In the genomic region with DNA sequence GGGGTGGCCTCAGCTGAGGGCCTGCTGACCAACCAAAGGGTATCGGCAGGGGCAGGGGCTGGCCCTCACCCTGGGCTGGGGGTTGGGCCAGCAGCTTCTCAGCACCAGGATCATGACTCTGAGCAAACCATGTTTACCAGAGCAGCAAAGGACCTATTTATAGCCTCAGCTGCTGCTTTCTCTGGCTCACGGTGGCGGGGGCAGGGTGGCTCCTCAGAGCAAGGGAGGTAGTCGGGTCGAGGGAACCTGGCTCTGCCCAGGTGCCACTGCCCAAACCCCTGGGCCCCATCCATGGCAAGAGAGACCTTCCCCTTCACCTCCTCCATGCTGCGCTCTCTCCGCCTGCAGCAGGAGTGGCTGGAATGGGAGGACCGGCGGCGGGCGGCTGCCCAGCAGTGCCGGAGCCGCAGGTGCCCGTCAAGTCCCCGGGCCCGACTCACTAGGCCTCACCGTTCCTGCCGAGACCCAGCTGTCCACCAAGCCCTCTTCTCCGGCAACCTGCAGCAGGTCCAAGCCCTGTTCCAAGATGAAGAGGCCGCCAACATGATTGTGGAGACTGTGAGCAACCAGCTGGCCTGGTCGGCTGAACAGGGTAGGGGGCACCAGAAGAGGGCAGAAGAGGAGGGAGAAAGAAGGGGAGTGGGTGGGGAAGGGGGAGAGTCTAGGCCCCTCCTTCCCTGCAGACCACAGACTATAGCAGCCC, we compare ENCODE assay signal across 9 cellular contexts. TPM values are rescaled to one million over a fixed set of nuclear protein-coding genes. Genes with fewer than 3 reads are reported as not detected.
DNase-seq lines count a peak whose midpoint lies in the region; ATAC-seq and TF ChIP-seq lines count a peak whose summit lies in the region.
"Had no signal": no experiment of that assay in that cellular context is flagged by ENCODE, and none has a peak within 500 bp of the region (broad histone marks: within the 10 kb centered on the region; RNA-seq: fewer than 3 reads in every experiment).

Gene ASB16, plus strand, starts transcription at position 206 of the 703 bp plus-strand sequence. Its CDS starts 86 bp downstream, at position 292.

- peaks cover 3% of the 10 kb centered on the region for H3K36me3 Mint-ChIP-seq in activated CD8-positive, alpha-beta memory T cell treated with anti-CD3 and anti-CD28 coated beads, Interleukin-2, amount 10 ng/mL, durations not matched to agents 7 days and 5 days
- H3K36me3 Mint-ChIP-seq: activated naive CD4-positive, alpha-beta T cell treated with anti-CD3 and anti-CD28 coated beads, Interleukin-2, amount 50 U/mL, for 24 hours had no signal

- ATAC-seq in activated CD8-positive, alpha-beta memory T cell treated with anti-CD3 and anti-CD28 coated beads, Interleukin-2, amount 10 ng/mL, durations not matched to agents 7 days and 5 days, result no peak
- ATAC-seq in GM18519 (IDR thresholded peaks at IDR 0.05; ENCODE audit: low FRiP score, unreplicated experiment), result no peak

- H3K9ac ChIP-seq in HUES6 (ENCODE audit: low read length) (no peak within 1 kb of the TSS), skeletal muscle satellite cell (ENCODE audit: low read depth, low read length) (peak within 1 kb of the TSS; percentile 10)

- H3K9me3 Mint-ChIP-seq in activated CD8-positive, alpha-beta memory T cell treated with anti-CD3 and anti-CD28 coated beads, Interleukin-2, amount 10 ng/mL, durations not matched to agents 7 days and 5 days (ENCODE audit: low read depth), result no peaks in the 10 kb centered on the region
- H3K9me3 Mint-ChIP-seq: activated naive CD4-positive, alpha-beta T cell treated with anti-CD3 and anti-CD28 coated beads, Interleukin-2, amount 50 U/mL, for 24 hours had no signal

- CTCF ChIA-PET in activated CD8-positive, alpha-beta memory T cell treated with anti-CD3 and anti-CD28 coated beads, Interleukin-2, amount 10 ng/mL, durations not matched to agents 7 days and 5 days (lab: Charles Lee), result interaction anchor here (0.8 to 0.9 kb wide), 2 partner anchors 22 to 227 kb away, joined by 3 read pairs; no protein-coding TSS in a partner anchor
- CTCF ChIA-PET in GM10248 (lab: Yijun Ruan, JAX), result interaction anchor here (0.6 to 8.5 kb wide), 3 partner anchors 14 to 129 kb away, joined by 3 to 47 read pairs (median 6); partner anchors contain the start of gene TMUB2

- no peaks in the 10 kb centered on the region for H4K20me1 ChIP-seq in hepatocyte (ENCODE audit: insufficient read depth, poor library complexity, severe bottlenecking)

- H3K27me3 ChIP-seq in HUES6 (ENCODE audit: control insufficient read depth, insufficient read depth, low read length), result no peaks in the 10 kb centered on the region
- H3K27me3 ChIP-seq in hepatocyte, result no peaks in the 10 kb centered on the region
- no peaks in the 10 kb centered on the region for H3K27me3 ChIP-seq in skeletal muscle satellite cell (ENCODE audit: control insufficient read depth, insufficient read depth, low read length)

- H3K4me3 Mint-ChIP-seq in activated CD8-positive, alpha-beta memory T cell treated with anti-CD3 and anti-CD28 coated beads, Interleukin-2, amount 10 ng/mL, durations not matched to agents 7 days and 5 days, result no peak within 1 kb of the TSS
- H3K4me3 Mint-ChIP-seq: activated naive CD4-positive, alpha-beta T cell treated with anti-CD3 and anti-CD28 coated beads, Interleukin-2, amount 50 U/mL, for 24 hours had no signal

- peak; percentile 67 for DNase-seq in hepatocyte (ENCODE audit: low spot score)
- no peak for DNase-seq in NK-92 (lab: John Stamatoyannopoulos, UW; ENCODE audit: unreplicated experiment)
- no peak for DNase-seq in activated CD8-positive, alpha-beta memory T cell treated with anti-CD3 and anti-CD28 coated beads, Interleukin-2, amount 10 ng/mL, durations not matched to agents 7 days and 5 days
- no peak for DNase-seq in GM10248 (ENCODE audit: extremely low spot score)

- TF ChIP-seq CTCF in WI38 (IDR thresholded peaks at IDR 0.05; ENCODE audit: low read depth, low read length), result no peak
- TF ChIP-seq CTCF in hepatocyte (IDR thresholded peaks at IDR 0.05; ENCODE audit: poor library complexity), result no peak
- TF ChIP-seq CTCF in GM10248 (IDR thresholded peaks at IDR 0.05; ENCODE audit: control extremely low read depth, extremely low read depth, low read depth, missing control alignments), result no peak

- POLR2A ChIA-PET in GM10248 (lab: Yijun Ruan, JAX), result interaction anchor here (0.5 to 1.2 kb wide), 2 partner anchors 22 to 28 kb away, joined by 3 to 7 read pairs; no protein-coding TSS in a partner anchor

- H3K36me3 ChIP-seq in HUES6 (ENCODE audit: control insufficient read depth, insufficient read depth, low read length), result peaks cover 9% of the 10 kb centered on the region
- no peaks in the 10 kb centered on the region for H3K36me3 ChIP-seq in hepatocyte (replicated peaks; ENCODE audit: insufficient read depth, low read depth)
- H3K36me3 ChIP-seq in skeletal muscle satellite cell (ENCODE audit: insufficient read depth, low read length), result no peaks in the 10 kb centered on the region

- H3K27me3 Mint-ChIP-seq in activated CD8-positive, alpha-beta memory T cell treated with anti-CD3 and anti-CD28 coated beads, Interleukin-2, amount 10 ng/mL, durations not matched to agents 7 days and 5 days, result no peaks in the 10 kb centered on the region
- H3K27me3 Mint-ChIP-seq: activated naive CD4-positive, alpha-beta T cell treated with anti-CD3 and anti-CD28 coated beads, Interleukin-2, amount 50 U/mL, for 24 hours had no signal

- H3K4me1 Mint-ChIP-seq in activated CD8-positive, alpha-beta memory T cell treated with anti-CD3 and anti-CD28 coated beads, Interleukin-2, amount 10 ng/mL, durations not matched to agents 7 days and 5 days, result no peaks in the 10 kb centered on the region

- no peaks in the 10 kb centered on the region for H3K9me2 ChIP-seq in hepatocyte (replicated peaks; ENCODE audit: insufficient read depth)

- no peak within 1 kb of the TSS for H2AFZ ChIP-seq in hepatocyte

- 47% methylated on average over 21 of the region's 21 CpGs for WGBS in hepatocyte (ENCODE audit: low lambda C conversion rate, missing lambda C conversion rate)

- peak within 1 kb of the TSS; percentile 12; the same call in 1 of the 2 replicates for H3K4me3 ChIP-seq in HUES6 (ENCODE audit: low read depth, low read length)
- H3K4me3 ChIP-seq in WI38 (ENCODE audit: low read depth, low read length), result peak within 1 kb of the TSS; percentile 8; the same call in 1 of the 2 replicates
- no peak within 1 kb of the TSS for H3K4me3 ChIP-seq in hepatocyte
- H3K4me3 ChIP-seq in skeletal muscle satellite cell (ENCODE audit: low read length), result peak within 1 kb of the TSS; percentile 47

- H3K4me2 ChIP-seq in hepatocyte, result peak within 1 kb of the TSS; percentile 59
- H3K4me2 ChIP-seq in skeletal muscle satellite cell (ENCODE audit: low read length), result peak within 1 kb of the TSS; percentile 65

- H3K9me3 ChIP-seq in HUES6 (ENCODE audit: control insufficient read depth, insufficient read depth, low read depth, low read length) (no peaks in the 10 kb centered on the region), hepatocyte (ENCODE audit: low read depth) (no peaks in the 10 kb centered on the region), skeletal muscle satellite cell (replicated peaks; ENCODE audit: low read length) (no peaks in the 10 kb centered on the region)

- no peak within 1 kb of the TSS for H3K27ac Mint-ChIP-seq in activated CD8-positive, alpha-beta memory T cell treated with anti-CD3 and anti-CD28 coated beads, Interleukin-2, amount 10 ng/mL, durations not matched to agents 7 days and 5 days
- H3K27ac Mint-ChIP-seq: activated naive CD4-positive, alpha-beta T cell treated with anti-CD3 and anti-CD28 coated beads, Interleukin-2, amount 50 U/mL, for 24 hours had no signal

- H3K27ac ChIP-seq in HUES6 (ENCODE audit: low read depth, low read length), result 0 out of 2 replicates have a peak within 1 kb of the TSS, but pooled peaks have one; percentile 26
- peak within 1 kb of the TSS; percentile 66 for H3K27ac ChIP-seq in hepatocyte

- H3K4me1 ChIP-seq in HUES6 (ENCODE audit: control insufficient read depth, insufficient read depth, low read length) (peaks cover 17% of the 10 kb centered on the region), hepatocyte (ENCODE audit: insufficient read depth) (peaks cover 14% of the 10 kb centered on the region), skeletal muscle satellite cell (ENCODE audit: control insufficient read depth, insufficient read depth, low read length) (peaks cover 14% of the 10 kb centered on the region)

- no peaks in the 10 kb centered on the region for H3K79me2 ChIP-seq in hepatocyte

RNA-seq across cellular contexts. Expression of gene ASB16, which starts in this region (rescaled TPM):
- 0.23 TPM in 1 of 2 replicates, not detected in the other for total RNA-seq in hepatocyte
- polyA plus RNA-seq in hepatocyte, result 0.71 and 2.0 TPM in 2 replicates
- total RNA-seq in skeletal muscle satellite cell (2012; rRNA removed), result under 0.01 TPM in 1 of 2 replicates, not detected in the other
- total RNA-seq in activated CD8-positive, alpha-beta memory T cell treated with anti-CD3 and anti-CD28 coated beads, Interleukin-2, amount 10 ng/mL, durations not matched to agents 7 days and 5 days, result under 1 TPM in 1 of 2 experiments, not detected in 1; 0.26 TPM
